23 cellular contexts compared by ENCODE assay signal in the genomic region with DNA sequence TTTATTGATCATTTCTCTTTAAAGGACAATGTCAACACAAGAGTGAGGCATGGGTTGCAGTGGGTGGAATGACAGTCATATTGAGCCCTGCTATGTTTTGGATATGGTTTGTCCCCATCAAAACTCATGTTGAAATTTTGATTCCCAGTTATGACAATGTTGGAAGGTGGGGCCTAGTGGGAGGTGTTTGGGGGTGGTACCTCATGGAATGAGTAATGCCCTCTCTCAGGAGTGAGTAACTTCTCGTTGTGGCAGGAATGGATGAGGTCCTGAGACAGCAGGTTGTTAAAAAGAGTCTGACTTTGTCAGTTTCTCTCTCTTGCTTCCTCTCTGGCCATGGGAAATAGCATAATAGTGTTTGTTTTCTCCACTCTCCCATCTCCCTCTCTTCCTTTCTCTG.
"Had no signal": no experiment of that assay in that cellular context is flagged by ENCODE, and none has a peak within 500 bp of the region (broad histone marks: within the 10 kb centered on the region; RNA-seq: fewer than 3 reads in every experiment).

No MANE protein-coding gene starts in this region.

- ATAC-seq: psoas muscle; right cardiac atrium; right lobe of liver; stimulated activated effector memory CD8-positive, alpha-beta T cell treated with anti-CD3 and anti-CD28 coated beads, Interleukin-12 subunit alpha, Interleukin-12 subunit beta, amount 100 ng/mL, for 72 hours; stimulated activated naive B cell treated with anti-CD40 and anti-IgM and Interleukin-4, amounts not matched to agents 10 μg/mL and 1 μg/mL and 100 μg/mL, for 72 hours had no signal

- H3K4me3 ChIP-seq: neural progenitor cell, ovary, psoas muscle, right lobe of liver, sigmoid colon, stomach, thoracic aorta, thyroid gland, tibial nerve, upper lobe of left lung, vagina had no signal

- DNase-seq: occipital lobe; ovary; posterior cingulate gyrus; psoas muscle; right cardiac atrium; right lobe of liver; sigmoid colon; small intestine; stimulated activated CD4-positive, alpha-beta T cell treated with anti-CD3 and anti-CD28 coated beads, Interleukin-15, amount 100 ng/mL, for 24 hours; stimulated activated CD4-positive, alpha-beta T cell treated with anti-CD3 and anti-CD28 coated beads, Interleukin-2, amount 100 ng/mL, for 24 hours; stimulated activated CD4-positive, alpha-beta T cell treated with anti-CD3 and anti-CD28 coated beads, Interleukin-2, amount 100 ng/mL, for 48 hours; stimulated activated CD4-positive, alpha-beta T cell treated with anti-CD3 and anti-CD28 coated beads, Interleukin-4, amount 100 ng/mL, for 24 hours; stimulated activated naive B cell treated with anti-CD40 and anti-IgM and Interleukin-4, amounts not matched to agents 10 μg/mL and 1 μg/mL and 100 μg/mL, for 72 hours; stimulated activated naive CD4-positive, alpha-beta T cell treated with Interleukin-2 at 50 U/mL for 16 hours; stomach; thyroid gland; trophoblast cell; upper lobe of left lung had no signal
